Comparison of ENCODE assay signal across 12 cellular contexts in the genomic region with DNA sequence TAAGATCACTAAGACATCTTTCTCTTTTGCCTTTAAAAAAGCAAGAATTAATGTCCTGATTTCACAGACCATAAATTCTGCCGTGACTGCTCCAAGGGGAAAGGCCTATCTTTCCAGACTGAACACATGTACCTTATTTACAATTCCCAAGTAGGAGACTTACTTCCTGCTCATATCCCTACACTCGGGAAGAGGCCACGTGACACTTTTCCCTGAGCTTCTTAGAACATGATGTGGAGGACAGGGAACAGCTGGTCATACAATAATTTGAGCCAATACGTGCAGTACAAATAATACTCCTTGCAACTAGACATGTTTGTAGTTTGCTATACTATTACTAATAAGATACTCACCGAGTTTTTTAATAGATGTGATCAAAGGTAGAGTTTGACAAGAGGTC.
"Had no signal": no experiment of that assay in that cellular context is flagged by ENCODE, and none has a peak within 500 bp of the region (broad histone marks: within the 10 kb centered on the region; RNA-seq: fewer than 3 reads in every experiment).

No MANE protein-coding gene starts in this region.

- H3K27me3 ChIP-seq: cardiac muscle cell, gastrocnemius medialis, stomach, vagina had no signal

- ATAC-seq: activated CD8-positive, alpha-beta T cell treated with anti-CD3 and anti-CD28 coated beads for 36 hours; gastrocnemius medialis; naive thymus-derived CD4-positive, alpha-beta T cell had no signal

- H3K4me1 ChIP-seq: gastrocnemius medialis, stomach, vagina had no signal

- H3K36me3 ChIP-seq: cardiac muscle cell, gastrocnemius medialis, stomach, vagina had no signal

- H3K9me3 ChIP-seq: gastrocnemius medialis, stomach, vagina had no signal

- H3K27ac ChIP-seq: cardiac muscle cell, coronary artery, gastrocnemius medialis, stomach, vagina had no signal

- DNase-seq: activated CD4-positive, alpha-beta T cell treated with anti-CD3 and anti-CD28 coated beads for 4 hours; activated CD8-positive, alpha-beta memory T cell treated with anti-CD3 and anti-CD28 coated beads, Interleukin-2, amount 50 U/mL, for 48 hours; activated CD8-positive, alpha-beta T cell treated with anti-CD3 and anti-CD28 coated beads for 36 hours; aorta; effector CD4-positive, alpha-beta T cell; gastrocnemius medialis; naive thymus-derived CD4-positive, alpha-beta T cell; stimulated activated CD4-positive, alpha-beta T cell treated with anti-CD3 and anti-CD28 coated beads, Interleukin-4, amount 100 ng/mL, for 4 hours; stomach had no signal

- H3K4me3 ChIP-seq: cardiac muscle cell, coronary artery, gastrocnemius medialis, stomach, vagina had no signal
